ENCODE assay signal across 9 cellular contexts in genomic region chr19:10107817-10108367, GRCh38. TPM values are rescaled to one million over a fixed set of nuclear protein-coding genes. Genes with fewer than 3 reads are reported as not detected.
DNase-seq lines count a peak whose midpoint lies in the region; ATAC-seq and TF ChIP-seq lines count a peak whose summit lies in the region.
"Had no signal": no experiment of that assay in that cellular context is flagged by ENCODE, and none has a peak within 500 bp of the region (broad histone marks: within the 10 kb centered on the region; RNA-seq: fewer than 3 reads in every experiment).

No MANE protein-coding gene starts in this region.

- H3K4me3 ChIP-seq in mammary epithelial cell (replicated peaks in 1 of 3; ENCODE audit: insufficient read depth in 1 of 3, low read depth in 2 of 3, low read length in 3 of 3) = peak overlapping the region in 1 of 3 experiments; percentile 97

- dilution Hi-C loops in mammary epithelial cell (cut with HindIII; ENCODE audit: low sequenced_read_pairs) = no loop called here

- in situ Hi-C loops in mammary epithelial cell (cut with MboI; ENCODE audit: low sequenced_read_pairs in 2 of 2) = no loop called here

- CTCF ChIA-PET in MCF 10A (lab: Yijun Ruan, JAX) (interaction anchor here (0.7 to 2.0 kb wide), 3 partner anchors 9 to 223 kb away, joined by 3 to 7 read pairs (median 3); no protein-coding TSS in a partner anchor), mammary epithelial cell (lab: Charles Lee; ENCODE audit: low non-redundant PET) (no interaction called here)

- H4K20me1 ChIP-seq in mammary epithelial cell (ENCODE audit: insufficient read depth, low read length) = no peaks in the 10 kb centered on the region

- DNase-seq in MCF 10A (ENCODE audit: unreplicated experiment) (no peak), mammary epithelial cell (no peak), foreskin keratinocyte (no peak)
- no peak for DNase-seq in activated naive CD8-positive, alpha-beta T cell treated with anti-CD3 and anti-CD28 coated beads for 36 hours
- no peak for DNase-seq in stimulated activated naive CD8-positive, alpha-beta T cell treated with anti-CD3 and anti-CD28 coated beads, Interleukin-15, amount 100 ng/mL, for 72 hours
- DNase-seq in activated CD4-positive, CD25-positive, alpha-beta regulatory T cell treated with anti-CD3 and anti-CD28 coated beads, Interleukin-2, amount 50 U/mL, for 72 hours = no peak
- DNase-seq: C1 segment of cervical spinal cord, NCI-H82, pancreas had no signal

- no peaks in the 10 kb centered on the region for H3K9me3 Mint-ChIP-seq in MCF 10A (ENCODE audit: unreplicated experiment)
- H3K9me3 Mint-ChIP-seq in activated naive CD8-positive, alpha-beta T cell treated with anti-CD3 and anti-CD28 coated beads for 36 hours = no peaks in the 10 kb centered on the region
- no peaks in the 10 kb centered on the region for H3K9me3 Mint-ChIP-seq in stimulated activated naive CD8-positive, alpha-beta T cell treated with anti-CD3 and anti-CD28 coated beads, Interleukin-15, amount 100 ng/mL, for 72 hours

- H3K27ac Mint-ChIP-seq in MCF 10A (ENCODE audit: low read depth, unreplicated experiment) = no peak overlapping the region
- H3K27ac Mint-ChIP-seq in activated naive CD8-positive, alpha-beta T cell treated with anti-CD3 and anti-CD28 coated beads for 36 hours = peak overlapping the region; percentile 100
- peak overlapping the region; percentile 69 to 96 for H3K27ac Mint-ChIP-seq in stimulated activated naive CD8-positive, alpha-beta T cell treated with anti-CD3 and anti-CD28 coated beads, Interleukin-15, amount 100 ng/mL, for 72 hours

- H3K9ac ChIP-seq in mammary epithelial cell (ENCODE audit: insufficient read depth, low read length) = no peak overlapping the region

- TF ChIP-seq CTCF in MCF 10A (IDR thresholded peaks at IDR 0.05; ENCODE audit: unreplicated experiment) (no peak), mammary epithelial cell (conservative IDR thresholded peaks at IDR 0.05 in 1 of 2, IDR thresholded peaks at IDR 0.05 in 1 of 2; ENCODE audit: extremely low read depth in 1 of 2, insufficient read depth in 1 of 2, low read depth in 1 of 2, low read length in 2 of 2) (no peak), foreskin keratinocyte (conservative IDR thresholded peaks at IDR 0.05) (no peak)

- H3K4me2 ChIP-seq in mammary epithelial cell (ENCODE audit: insufficient read depth, low read depth, low read length) = no peak overlapping the region

- intact Hi-C loops in MCF 10A (cut with micrococcal nuclease) (no loop called here), mammary epithelial cell (cut with micrococcal nuclease) (loop anchor here (10.0 kb wide), 1 partner anchor 277 kb away; the partner anchor contains the start of gene TYK2)

- POLR2A ChIA-PET in MCF 10A (lab: Yijun Ruan, JAX) = interaction anchor here (1.4 to 3.8 kb wide), 4 partner anchors 8 to 19 kb away, joined by 3 to 24 read pairs (median 14); partner anchors contain the start of gene EIF3G

- H3K79me2 ChIP-seq in mammary epithelial cell (ENCODE audit: insufficient read depth, low read length) = peaks cover 47% of the 10 kb centered on the region

- H3K27me3 ChIP-seq in mammary epithelial cell (ENCODE audit: insufficient read depth, low read length) = no peaks in the 10 kb centered on the region
- H3K27me3 ChIP-seq in foreskin keratinocyte = no peaks in the 10 kb centered on the region
- H3K27me3 ChIP-seq: pancreas had no signal

- ATAC-seq in stimulated activated naive CD8-positive, alpha-beta T cell treated with anti-CD3 and anti-CD28 coated beads, Interleukin-15, amount 100 ng/mL, for 72 hours = no peak
- no peak for ATAC-seq in foreskin keratinocyte
- ATAC-seq: pancreas had no signal

- H3K4me1 Mint-ChIP-seq in MCF 10A (ENCODE audit: insufficient read depth, unreplicated experiment) = peaks cover 17% of the 10 kb centered on the region
- peaks cover 56% of the 10 kb centered on the region for H3K4me1 Mint-ChIP-seq in activated naive CD8-positive, alpha-beta T cell treated with anti-CD3 and anti-CD28 coated beads for 36 hours
- peaks cover 90% of the 10 kb centered on the region for H3K4me1 Mint-ChIP-seq in stimulated activated naive CD8-positive, alpha-beta T cell treated with anti-CD3 and anti-CD28 coated beads, Interleukin-15, amount 100 ng/mL, for 72 hours

- peak overlapping the region; percentile 88 for H3K4me3 Mint-ChIP-seq in MCF 10A (ENCODE audit: unreplicated experiment)
- peak overlapping the region; percentile 91 for H3K4me3 Mint-ChIP-seq in activated naive CD8-positive, alpha-beta T cell treated with anti-CD3 and anti-CD28 coated beads for 36 hours
- peak overlapping the region; percentile 84 to 89 for H3K4me3 Mint-ChIP-seq in stimulated activated naive CD8-positive, alpha-beta T cell treated with anti-CD3 and anti-CD28 coated beads, Interleukin-15, amount 100 ng/mL, for 72 hours

- no peak overlapping the region for H2AFZ ChIP-seq in mammary epithelial cell (ENCODE audit: low read depth, low read length)

- peaks cover 20% of the 10 kb centered on the region for H3K36me3 ChIP-seq in mammary epithelial cell (ENCODE audit: insufficient read depth, low read length)

- no peaks in the 10 kb centered on the region for H3K9me3 ChIP-seq in mammary epithelial cell (replicated peaks; ENCODE audit: insufficient read depth, low read length)
- H3K9me3 ChIP-seq: pancreas had no signal

- BruUV-seq in MCF 10A (replicated peaks; lab: Mats Ljungman, UMichigan) (no TSS peak), mammary epithelial cell (replicated peaks; lab: Mats Ljungman, UMichigan) (no TSS peak)

- 85% methylated on average over 4 of the region's 14 CpGs for WGBS in mammary epithelial cell (ENCODE audit: low coverage, missing lambda C conversion rate)

- H3K4me1 ChIP-seq in mammary epithelial cell (ENCODE audit: insufficient read depth, low read length) (peaks cover 18% of the 10 kb centered on the region), foreskin keratinocyte (no peaks in the 10 kb centered on the region)

- H3K36me3 Mint-ChIP-seq in MCF 10A (ENCODE audit: insufficient read depth, unreplicated experiment) = peaks cover 68% of the 10 kb centered on the region
- peaks cover 57% of the 10 kb centered on the region for H3K36me3 Mint-ChIP-seq in activated naive CD8-positive, alpha-beta T cell treated with anti-CD3 and anti-CD28 coated beads for 36 hours

- H3K27ac ChIP-seq in mammary epithelial cell (ENCODE audit: insufficient read depth, low read depth, low read length) (no peak overlapping the region), foreskin keratinocyte (no peak overlapping the region)
- H3K27ac ChIP-seq: pancreas had no signal

- H3K27me3 Mint-ChIP-seq in MCF 10A (ENCODE audit: insufficient read depth, unreplicated experiment) = no peaks in the 10 kb centered on the region
- H3K27me3 Mint-ChIP-seq in activated naive CD8-positive, alpha-beta T cell treated with anti-CD3 and anti-CD28 coated beads for 36 hours = no peaks in the 10 kb centered on the region
- H3K27me3 Mint-ChIP-seq in stimulated activated naive CD8-positive, alpha-beta T cell treated with anti-CD3 and anti-CD28 coated beads, Interleukin-15, amount 100 ng/mL, for 72 hours = no peaks in the 10 kb centered on the region

RNA-seq across cellular contexts. Expression of gene PPAN, which starts 1.7 kb away (rescaled TPM):
- total RNA-seq in MCF 10A (2022) = 95.0 and 123 TPM in 2 replicates
- 10 to 100 TPM; 26.8 to 72.6 TPM for total RNA-seq in mammary epithelial cell
- polyA plus RNA-seq in mammary epithelial cell = 40.6 TPM
- polyA minus RNA-seq in mammary epithelial cell = 97.0 TPM
- total RNA-seq in activated naive CD8-positive, alpha-beta T cell treated with anti-CD3 and anti-CD28 coated beads for 36 hours = 100 to 1,000 TPM; 214 to 227 TPM
- total RNA-seq in foreskin keratinocyte = 56.6 and 70.7 TPM in 2 replicates
- 66.8 and 71.6 TPM in 2 replicates for polyA plus RNA-seq in foreskin keratinocyte

RNA-seq across cellular contexts. Expression of gene P2RY11, which starts 3.6 kb away (rescaled TPM):
- total RNA-seq in MCF 10A (2022) = 36.1 and 43.1 TPM in 2 replicates
- 10 to 100 TPM in 1 of 2 donors, 1 to 10 TPM in 1; 2.5 to 22.2 TPM for total RNA-seq in mammary epithelial cell
- 5.0 TPM for polyA plus RNA-seq in mammary epithelial cell
- polyA minus RNA-seq in mammary epithelial cell = not detected
- total RNA-seq in activated naive CD8-positive, alpha-beta T cell treated with anti-CD3 and anti-CD28 coated beads for 36 hours = 10 to 100 TPM; 57.8 to 64.0 TPM
- total RNA-seq in foreskin keratinocyte = 5.3 and 6.3 TPM in 2 replicates
- 6.2 and 7.3 TPM in 2 replicates for polyA plus RNA-seq in foreskin keratinocyte

RNA-seq across cellular contexts. Expression of gene ANGPTL6, which starts 5.4 kb away (rescaled TPM):
- total RNA-seq in MCF 10A (2022) = 0.44 TPM in 1 of 2 replicates, not detected in the other
- total RNA-seq in mammary epithelial cell = not detected
- 0.26 TPM for polyA plus RNA-seq in mammary epithelial cell
- polyA minus RNA-seq in mammary epithelial cell = not detected
- 1 to 10 TPM; 8.5 to 9.8 TPM for total RNA-seq in activated naive CD8-positive, alpha-beta T cell treated with anti-CD3 and anti-CD28 coated beads for 36 hours
- total RNA-seq in foreskin keratinocyte = 0.07 and 0.11 TPM in 2 replicates
- 0.08 and 0.10 TPM in 2 replicates for polyA plus RNA-seq in foreskin keratinocyte

RNA-seq across cellular contexts. Expression of gene EIF3G, which starts 11.8 kb away (rescaled TPM):
- 224 and 249 TPM in 2 replicates for total RNA-seq in MCF 10A (2022)
- 100 to 1,000 TPM; 178 to 223 TPM for total RNA-seq in mammary epithelial cell
- 178 TPM for polyA plus RNA-seq in mammary epithelial cell
- 105 TPM for polyA minus RNA-seq in mammary epithelial cell
- total RNA-seq in activated naive CD8-positive, alpha-beta T cell treated with anti-CD3 and anti-CD28 coated beads for 36 hours = 100 to 1,000 TPM; 287 to 293 TPM
- total RNA-seq in foreskin keratinocyte = 255 and 258 TPM in 2 replicates
- polyA plus RNA-seq in foreskin keratinocyte = 319 and 336 TPM in 2 replicates

RNA-seq across cellular contexts. Expression of gene SHFL, which starts 21.8 kb away (rescaled TPM):
- 11.9 and 17.6 TPM in 2 replicates for total RNA-seq in MCF 10A (2022)
- total RNA-seq in mammary epithelial cell = 10 to 100 TPM; 14.3 to 22.4 TPM
- 17.5 TPM for polyA plus RNA-seq in mammary epithelial cell
- polyA minus RNA-seq in mammary epithelial cell = 9.3 TPM
- total RNA-seq in activated naive CD8-positive, alpha-beta T cell treated with anti-CD3 and anti-CD28 coated beads for 36 hours = 10 to 100 TPM; 46.8 to 47.0 TPM
- 36.7 and 43.7 TPM in 2 replicates for total RNA-seq in foreskin keratinocyte
- 44.4 and 53.7 TPM in 2 replicates for polyA plus RNA-seq in foreskin keratinocyte
